Comparison of ENCODE assay signal across 18 cellular contexts in the genomic region with DNA sequence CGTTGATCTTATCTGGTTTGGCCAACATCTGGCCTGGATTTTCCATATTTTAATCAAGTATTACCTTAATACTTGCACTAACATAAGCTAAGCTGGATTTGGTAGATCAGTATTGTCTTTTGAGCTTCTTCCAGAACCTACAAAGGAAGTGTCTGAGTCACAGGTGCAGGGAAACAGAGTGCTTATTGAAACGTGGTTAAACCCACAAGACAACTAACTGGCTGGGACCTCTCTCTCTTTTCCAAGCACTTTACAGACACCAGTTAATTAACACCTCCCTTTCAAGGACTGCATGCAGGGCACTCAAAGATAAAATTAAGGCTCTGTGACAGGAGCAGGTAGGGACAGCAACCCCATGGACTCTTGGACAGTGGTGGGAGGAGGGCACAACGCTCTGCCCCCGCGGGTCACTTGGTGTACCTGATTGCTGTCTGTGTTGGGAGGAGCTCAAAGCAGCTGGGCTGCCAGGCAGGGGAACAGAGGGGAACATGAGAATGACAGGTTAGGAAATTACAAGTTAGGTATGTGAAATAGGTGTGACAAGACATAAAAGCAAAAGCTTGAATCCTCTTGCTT.
"Had no signal": no experiment of that assay in that cellular context is flagged by ENCODE, and none has a peak within 500 bp of the region (broad histone marks: within the 10 kb centered on the region; RNA-seq: fewer than 3 reads in every experiment).

No MANE protein-coding gene starts in this region.

- H3K4me3 ChIP-seq: heart right ventricle, mucosa of descending colon, right atrium auricular region, sigmoid colon, skin epidermis, stomach, thoracic aorta, transverse colon had no signal

- H3K9me3 ChIP-seq: mucosa of descending colon, right atrium auricular region, sigmoid colon, thoracic aorta, transverse colon had no signal

- H3K36me3 ChIP-seq: heart right ventricle, right atrium auricular region, sigmoid colon, stomach, thoracic aorta, transverse colon had no signal

- H3K27me3 ChIP-seq: heart right ventricle, right atrium auricular region, sigmoid colon, stomach, transverse colon had no signal

- DNase-seq: cerebellar nuclear complex; dermis blood vessel endothelial cell; heart right ventricle; hypothalamus; left cardiac atrium; mucosa of descending colon; naive thymus-derived CD8-positive, alpha-beta T cell; posterior cingulate gyrus; sigmoid colon; stimulated activated CD4-positive, alpha-beta T cell treated with anti-CD3 and anti-CD28 coated beads, Interleukin-2, amount 100 ng/mL, for 24 hours; stimulated activated naive CD4-positive, alpha-beta T cell; stomach; substantia nigra; transverse colon had no signal

- H3K27ac ChIP-seq: heart right ventricle, right atrium auricular region, sigmoid colon, skin epidermis, stomach, thoracic aorta, transverse colon had no signal

- H3K4me1 ChIP-seq: sigmoid colon, stomach, transverse colon had no signal

- ATAC-seq: esophagus mucosa; heart right ventricle; left cardiac atrium; mucosa of descending colon; naive thymus-derived CD8-positive, alpha-beta T cell had no signal
